8 cellular contexts compared by ENCODE assay signal in genomic region chrX:105219454-105220401, GRCh38. TPM values are rescaled to one million over a fixed set of nuclear protein-coding genes. Genes with fewer than 3 reads are reported as not detected.
"Had no signal": no experiment of that assay in that cellular context is flagged by ENCODE, and none has a peak within 500 bp of the region (broad histone marks: within the 10 kb centered on the region; RNA-seq: fewer than 3 reads in every experiment).

No MANE protein-coding gene starts in this region.

- H3K4me3 ChIP-seq: GM23338, K562 had no signal

- H3K4me3 Mint-ChIP-seq: GM23338, H9 had no signal

- ATAC-seq: GM23338, K562 had no signal

- DNase-seq: H9, HCEC 1CT, IMR-90, KG1 had no signal

- H3K27ac Mint-ChIP-seq: GM23338, H9 had no signal

- H3K4me1 Mint-ChIP-seq: H9 had no signal

RNA-seq across cellular contexts. Expression of gene TEX13A, which starts 0.8 kb away (rescaled TPM):
- total RNA-seq: H1, H9, HT-29, IMR-90, K562 had no signal
- polyA plus RNA-seq: GM23338, H1, IMR-90 had no signal
